1 cellular context compared by ENCODE assay signal in the genomic region with DNA sequence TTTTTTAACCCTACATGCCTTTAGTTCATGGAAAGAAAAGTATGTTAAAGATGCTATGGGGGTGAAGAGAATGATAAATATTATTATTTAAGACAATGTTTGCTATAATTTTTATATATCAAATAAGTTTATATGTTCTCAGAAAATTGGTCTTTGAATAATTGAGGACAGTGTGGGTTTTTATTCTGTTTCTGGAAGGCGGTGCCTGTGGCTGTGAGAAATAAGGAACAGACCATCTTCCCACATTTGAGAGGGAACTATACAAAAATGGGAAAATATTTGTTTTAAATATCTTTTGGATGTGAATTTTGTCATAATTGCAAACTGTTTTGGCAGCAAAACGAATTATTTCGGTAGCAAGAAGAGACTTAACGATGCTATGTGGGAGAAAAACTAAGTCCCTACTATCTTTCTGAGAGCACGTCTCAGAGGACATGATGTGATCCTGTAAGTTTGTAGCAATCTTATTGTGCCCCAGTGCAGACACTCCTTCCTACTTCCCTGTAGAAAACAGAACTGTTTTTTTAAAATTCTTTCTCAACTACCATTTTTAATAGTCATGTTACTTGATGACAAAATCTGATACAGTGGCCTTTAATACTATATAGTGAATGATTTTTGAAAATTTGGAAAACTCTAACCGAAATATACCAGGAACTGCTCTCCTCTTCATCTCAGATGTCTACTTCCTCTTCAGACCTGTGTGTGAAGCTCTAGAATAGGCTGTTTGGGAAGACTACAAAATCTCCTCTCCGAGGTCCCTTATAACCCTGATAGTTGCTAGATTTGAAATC.
TF ChIP-seq lines count a peak whose summit lies in the region.

No MANE protein-coding gene starts in this region.

TF ChIP-seq in GM23338, 12 proteins besides CTCF, POLR2A, EP300 and RAD21 (continued from another document):
- TF ChIP-seq, protein P1, sequence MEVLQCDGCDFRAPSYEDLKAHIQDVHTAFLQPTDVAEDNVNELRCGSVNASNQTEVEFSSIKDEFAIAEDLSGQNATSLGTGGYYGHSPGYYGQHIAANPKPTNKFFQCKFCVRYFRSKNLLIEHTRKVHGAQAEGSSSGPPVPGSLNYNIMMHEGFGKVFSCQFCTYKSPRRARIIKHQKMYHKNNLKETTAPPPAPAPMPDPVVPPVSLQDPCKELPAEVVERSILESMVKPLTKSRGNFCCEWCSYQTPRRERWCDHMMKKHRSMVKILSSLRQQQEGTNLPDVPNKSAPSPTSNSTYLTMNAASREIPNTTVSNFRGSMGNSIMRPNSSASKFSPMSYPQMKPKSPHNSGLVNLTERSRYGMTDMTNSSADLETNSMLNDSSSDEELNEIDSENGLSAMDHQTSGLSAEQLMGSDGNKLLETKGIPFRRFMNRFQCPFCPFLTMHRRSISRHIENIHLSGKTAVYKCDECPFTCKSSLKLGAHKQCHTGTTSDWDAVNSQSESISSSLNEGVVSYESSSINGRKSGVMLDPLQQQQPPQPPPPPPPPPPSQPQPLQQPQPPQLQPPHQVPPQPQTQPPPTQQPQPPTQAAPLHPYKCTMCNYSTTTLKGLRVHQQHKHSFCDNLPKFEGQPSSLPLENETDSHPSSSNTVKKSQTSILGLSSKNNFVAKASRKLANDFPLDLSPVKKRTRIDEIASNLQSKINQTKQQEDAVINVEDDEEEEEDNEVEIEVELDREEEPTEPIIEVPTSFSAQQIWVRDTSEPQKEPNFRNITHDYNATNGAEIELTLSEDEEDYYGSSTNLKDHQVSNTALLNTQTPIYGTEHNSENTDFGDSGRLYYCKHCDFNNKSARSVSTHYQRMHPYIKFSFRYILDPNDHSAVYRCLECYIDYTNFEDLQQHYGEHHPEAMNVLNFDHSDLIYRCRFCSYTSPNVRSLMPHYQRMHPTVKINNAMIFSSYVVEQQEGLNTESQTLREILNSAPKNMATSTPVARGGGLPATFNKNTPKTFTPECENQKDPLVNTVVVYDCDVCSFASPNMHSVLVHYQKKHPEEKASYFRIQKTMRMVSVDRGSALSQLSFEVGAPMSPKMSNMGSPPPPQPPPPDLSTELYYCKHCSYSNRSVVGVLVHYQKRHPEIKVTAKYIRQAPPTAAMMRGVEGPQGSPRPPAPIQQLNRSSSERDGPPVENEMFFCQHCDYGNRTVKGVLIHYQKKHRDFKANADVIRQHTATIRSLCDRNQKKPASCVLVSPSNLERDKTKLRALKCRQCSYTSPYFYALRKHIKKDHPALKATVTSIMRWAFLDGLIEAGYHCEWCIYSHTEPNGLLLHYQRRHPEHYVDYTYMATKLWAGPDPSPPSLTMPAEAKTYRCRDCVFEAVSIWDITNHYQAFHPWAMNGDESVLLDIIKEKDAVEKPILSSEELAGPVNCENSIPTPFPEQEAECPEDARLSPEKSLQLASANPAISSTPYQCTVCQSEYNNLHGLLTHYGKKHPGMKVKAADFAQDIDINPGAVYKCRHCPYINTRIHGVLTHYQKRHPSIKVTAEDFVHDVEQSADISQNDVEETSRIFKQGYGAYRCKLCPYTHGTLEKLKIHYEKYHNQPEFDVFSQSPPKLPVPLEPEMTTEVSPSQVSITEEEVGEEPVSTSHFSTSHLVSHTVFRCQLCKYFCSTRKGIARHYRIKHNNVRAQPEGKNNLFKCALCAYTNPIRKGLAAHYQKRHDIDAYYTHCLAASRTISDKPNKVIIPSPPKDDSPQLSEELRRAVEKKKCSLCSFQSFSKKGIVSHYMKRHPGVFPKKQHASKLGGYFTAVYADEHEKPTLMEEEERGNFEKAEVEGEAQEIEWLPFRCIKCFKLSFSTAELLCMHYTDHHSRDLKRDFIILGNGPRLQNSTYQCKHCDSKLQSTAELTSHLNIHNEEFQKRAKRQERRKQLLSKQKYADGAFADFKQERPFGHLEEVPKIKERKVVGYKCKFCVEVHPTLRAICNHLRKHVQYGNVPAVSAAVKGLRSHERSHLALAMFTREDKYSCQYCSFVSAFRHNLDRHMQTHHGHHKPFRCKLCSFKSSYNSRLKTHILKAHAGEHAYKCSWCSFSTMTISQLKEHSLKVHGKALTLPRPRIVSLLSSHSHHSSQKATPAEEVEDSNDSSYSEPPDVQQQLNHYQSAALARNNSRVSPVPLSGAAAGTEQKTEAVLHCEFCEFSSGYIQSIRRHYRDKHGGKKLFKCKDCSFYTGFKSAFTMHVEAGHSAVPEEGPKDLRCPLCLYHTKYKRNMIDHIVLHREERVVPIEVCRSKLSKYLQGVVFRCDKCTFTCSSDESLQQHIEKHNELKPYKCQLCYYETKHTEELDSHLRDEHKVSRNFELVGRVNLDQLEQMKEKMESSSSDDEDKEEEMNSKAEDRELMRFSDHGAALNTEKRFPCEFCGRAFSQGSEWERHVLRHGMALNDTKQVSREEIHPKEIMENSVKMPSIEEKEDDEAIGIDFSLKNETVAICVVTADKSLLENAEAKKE (CRISPR knock-in tag; IDR thresholded peaks at IDR 0.05), result no peak
- TF ChIP-seq EZH2phosphoT487 (IDR thresholded peaks at IDR 0.05; ENCODE audit: unreplicated experiment) (no peak), REST (IDR thresholded peaks at IDR 0.05; ENCODE audit: unreplicated experiment) (no peak), ZNF331 (CRISPR knock-in tag; IDR thresholded peaks at IDR 0.05; ENCODE audit: low read depth) (no peak), JUNB (IDR thresholded peaks at IDR 0.05; ENCODE audit: unreplicated experiment) (no peak)
